ENCODE assay signal across 8 cellular contexts in the genomic region with DNA sequence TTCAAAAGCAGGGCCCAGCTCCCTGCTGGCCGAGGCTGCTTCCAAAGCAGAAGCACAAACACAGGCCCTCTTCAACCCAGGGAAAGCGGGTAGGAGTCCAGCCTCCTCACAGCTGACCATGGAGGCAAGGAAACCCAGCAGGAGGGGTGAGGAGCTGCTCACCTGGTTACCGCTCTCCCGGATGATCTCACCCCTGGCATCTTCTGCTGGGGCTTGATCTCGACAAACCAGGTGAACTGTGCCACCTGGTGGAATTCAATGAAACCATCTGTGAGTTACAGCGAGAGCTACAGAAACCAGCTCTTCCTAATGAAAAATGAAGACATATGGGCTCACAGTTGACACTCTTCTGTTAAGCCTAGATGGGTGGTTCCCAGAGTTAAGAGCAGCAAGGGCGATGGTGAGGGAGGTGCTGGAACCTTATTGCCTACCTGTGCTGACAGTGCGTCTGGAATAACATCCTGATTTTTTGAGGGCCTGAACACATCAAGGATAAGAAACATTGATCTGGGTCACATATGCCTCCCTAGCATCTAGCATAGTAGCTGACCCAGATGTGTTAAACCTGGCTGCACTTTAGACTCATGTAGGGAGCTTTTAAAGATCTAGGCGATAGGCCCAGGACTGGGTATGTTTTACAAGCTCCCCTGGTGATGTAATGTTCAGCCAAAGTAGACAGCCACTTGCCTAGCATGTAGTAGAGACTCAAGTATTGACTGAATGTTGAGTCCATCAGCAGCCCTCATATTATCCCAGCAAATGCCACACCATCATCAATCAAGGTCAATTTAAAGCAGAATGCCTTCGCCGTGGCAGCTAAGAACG. TPM values are rescaled to one million over a fixed set of nuclear protein-coding genes. Genes with fewer than 3 reads are reported as not detected.
A peak's percentile ranks its signal among the peaks of the same experiment; 100 is the strongest.
DNase-seq lines count a peak whose midpoint lies in the region; ATAC-seq and TF ChIP-seq lines count a peak whose summit lies in the region.

No MANE protein-coding gene starts in this region.

- TF ChIP-seq POLR2A in GM18505 (IDR thresholded peaks at IDR 0.05; ENCODE audit: borderline replicate concordance, extremely low read depth, insufficient read depth, insufficient read length) (no peak), prostate gland (IDR thresholded peaks at IDR 0.05) (no peak)

- no peaks in the 10 kb centered on the region for H3K27me3 ChIP-seq in prostate gland (replicated peaks; ENCODE audit: insufficient read depth)

- TF ChIP-seq CTCF in AG10803 (conservative IDR thresholded peaks at IDR 0.05; ENCODE audit: low read length) (peak; percentile 51), fibroblast of pulmonary artery (IDR thresholded peaks at IDR 0.05; ENCODE audit: low read length, missing control alignments) (peak; percentile 54), prostate gland (IDR thresholded peaks at IDR 0.05) (peak; percentile 9 to 82 (median 65))

- DNase-seq in AG10803 (ENCODE audit: low read depth), result peak; percentile 46
- DNase-seq in HPDE6-E6E7 (ENCODE audit: extremely low spot score), result peak; percentile 63
- DNase-seq in NCI-H526 (lab: John Stamatoyannopoulos, UW), result peak; percentile 89 to 93
- DNase-seq in activated T-cell treated with anti-CD3 and anti-CD28 coated beads, Interleukin-2, amount 50 U/mL, for 4 hours, result peak; percentile 56
- DNase-seq in fibroblast of pulmonary artery (ENCODE audit: low read depth), result peak; percentile 75
- peak; percentile 75 for DNase-seq in prostate gland (ENCODE audit: low spot score)

- peak overlapping the region; percentile 21 to 24 for H3K27ac ChIP-seq in prostate gland

- 61% methylated on average over 12 of the region's 12 CpGs for WGBS in prostate gland

- H3K4me3 Mint-ChIP-seq in activated T-cell treated with anti-CD3 and anti-CD28 coated beads, Interleukin-2, amount 50 U/mL, for 4 hours, result no peak overlapping the region

- H3K9me3 Mint-ChIP-seq in activated T-cell treated with anti-CD3 and anti-CD28 coated beads, Interleukin-2, amount 50 U/mL, for 4 hours, result no peaks in the 10 kb centered on the region

- H3K4me1 Mint-ChIP-seq in activated T-cell treated with anti-CD3 and anti-CD28 coated beads, Interleukin-2, amount 50 U/mL, for 4 hours (ENCODE audit: low read depth), result peaks cover 43% of the 10 kb centered on the region

- intact Hi-C loops in prostate gland (cut with DNase I), result no loop called here

- H3K9me3 ChIP-seq in prostate gland, result no peaks in the 10 kb centered on the region

- peaks cover 12% of the 10 kb centered on the region for H3K4me1 ChIP-seq in prostate gland (replicated peaks)

- ATAC-seq in GM18505 (IDR thresholded peaks at IDR 0.05; ENCODE audit: unreplicated experiment) (peak; percentile 36), GM21528 (IDR thresholded peaks at IDR 0.05; ENCODE audit: low FRiP score, unreplicated experiment) (no peak)
- peak; percentile 28 to 39 for ATAC-seq in activated T-cell treated with anti-CD3 and anti-CD28 coated beads, Interleukin-2, amount 50 U/mL, for 4 hours

- H3K27me3 Mint-ChIP-seq in activated T-cell treated with anti-CD3 and anti-CD28 coated beads, Interleukin-2, amount 50 U/mL, for 4 hours (ENCODE audit: low read depth), result no peaks in the 10 kb centered on the region

- no peaks in the 10 kb centered on the region for H3K36me3 ChIP-seq in prostate gland

- H3K4me3 ChIP-seq in AG10803 (ENCODE audit: low read length) (no peak overlapping the region), fibroblast of pulmonary artery (replicated peaks; ENCODE audit: low read depth, low read length) (no peak overlapping the region), prostate gland (no peak overlapping the region)

- H3K36me3 Mint-ChIP-seq in activated T-cell treated with anti-CD3 and anti-CD28 coated beads, Interleukin-2, amount 50 U/mL, for 4 hours (ENCODE audit: insufficient read depth), result peaks cover 4% of the 10 kb centered on the region

RNA-seq across cellular contexts. Expression of gene DHRS12, which starts 6.1 kb away (rescaled TPM):
- 1 to 10 TPM; 3.5 to 4.1 (median 3.6) TPM for total RNA-seq in activated T-cell treated with anti-CD3 and anti-CD28 coated beads, Interleukin-2, amount 50 U/mL, for 4 hours
- 10 to 100 TPM; 18.7 to 19.8 TPM for total RNA-seq in prostate gland

RNA-seq across cellular contexts. Expression of gene TMEM272, which starts 47.1 kb away (rescaled TPM):
- total RNA-seq in activated T-cell treated with anti-CD3 and anti-CD28 coated beads, Interleukin-2, amount 50 U/mL, for 4 hours, result under 1 TPM; 0.11 to 0.24 (median 0.18) TPM
- under 1 TPM in 1 of 2 donors, not detected in 1; 0.28 TPM for total RNA-seq in prostate gland
